In genomic region chr4:101262683-101263082, GRCh38 we compare ENCODE assay signal across 18 cellular contexts.
DNase-seq lines count a peak whose midpoint lies in the region; ATAC-seq and TF ChIP-seq lines count a peak whose summit lies in the region.
"Had no signal": no experiment of that assay in that cellular context is flagged by ENCODE, and none has a peak within 500 bp of the region (broad histone marks: within the 10 kb centered on the region; RNA-seq: fewer than 3 reads in every experiment).

No MANE protein-coding gene starts in this region.

- H3K79me2 ChIP-seq in GM23248 (ENCODE audit: insufficient read depth) (peaks cover 100% of the 10 kb centered on the region), PC-3 (ENCODE audit: low read length) (peaks cover 52% of the 10 kb centered on the region)

- peak overlapping the region; percentile 39 for H3K27ac Mint-ChIP-seq in T-helper 17 cell
- H3K27ac Mint-ChIP-seq: activated CD4-positive, alpha-beta memory T cell treated with anti-CD3 and anti-CD28 coated beads for 36 hours; natural killer cell treated with Interleukin-12 subunit alpha and Interleukin-12 subunit beta and Interleukin-15 and Interleukin-18, amount 100 ng/mL, for 72 hours had no signal

- in situ Hi-C loops in GM23248 (cut with MboI), result no loop called here

- H3K4me1 Mint-ChIP-seq in T-helper 17 cell, result peaks cover 48% of the 10 kb centered on the region

- H3K9me2 ChIP-seq in GM23248 (ENCODE audit: insufficient read depth) (no peaks in the 10 kb centered on the region), PC-3 (replicated peaks; ENCODE audit: low read length) (no peaks in the 10 kb centered on the region)

- H3K4me2 ChIP-seq in GM23248 (ENCODE audit: unreplicated experiment) (no peak overlapping the region), PC-3 (ENCODE audit: low read length) (no peak overlapping the region)

- CTCF ChIA-PET in PC-3 (lab: Charles Lee), result no interaction called here

- H3F3A ChIP-seq in GM23248 (ENCODE audit: insufficient read depth), result 0 out of 2 replicates have a peak, but pooled peaks cover 10% of the 10 kb centered on the region
- no peaks in the 10 kb centered on the region for H3F3A ChIP-seq in PC-3 (ENCODE audit: low read length, unreplicated experiment)

- peak overlapping the region; percentile 48; the same call in 1 of the 2 replicates for H3K27ac ChIP-seq in C4-2B
- H3K27ac ChIP-seq in GM23248, result no peak overlapping the region
- no peak overlapping the region for H3K27ac ChIP-seq in PC-3 (ENCODE audit: low read length)
- H3K27ac ChIP-seq: lower lobe of right lung, vagina had no signal

- H3K4me3 Mint-ChIP-seq in T-helper 17 cell, result no peak overlapping the region
- H3K4me3 Mint-ChIP-seq: activated CD4-positive, alpha-beta memory T cell treated with anti-CD3 and anti-CD28 coated beads for 36 hours; natural killer cell treated with Interleukin-12 subunit alpha and Interleukin-12 subunit beta and Interleukin-15 and Interleukin-18, amount 100 ng/mL, for 72 hours had no signal

- no peaks in the 10 kb centered on the region for H3K36me3 Mint-ChIP-seq in T-helper 17 cell (ENCODE audit: low read depth)
- H3K36me3 Mint-ChIP-seq: activated CD4-positive, alpha-beta memory T cell treated with anti-CD3 and anti-CD28 coated beads for 36 hours; natural killer cell treated with Interleukin-12 subunit alpha and Interleukin-12 subunit beta and Interleukin-15 and Interleukin-18, amount 100 ng/mL, for 72 hours had no signal

- H3K9ac ChIP-seq in GM23248 (no peak overlapping the region), PC-3 (ENCODE audit: low read length) (no peak overlapping the region)

- no peak for DNase-seq in T-helper 17 cell
- no peak for DNase-seq in iPS-NIHi11 (ENCODE audit: low spot score)
- no peak for DNase-seq in GM23248
- no peak for DNase-seq in PC-3
- DNase-seq in activated naive CD4-positive, alpha-beta T cell treated with Interleukin-2 at 50 U/mL for 16 hours, result no peak
- DNase-seq: activated CD4-positive, alpha-beta memory T cell treated with anti-CD3 and anti-CD28 coated beads for 36 hours; amniotic stem cell; Caco-2; cerebellar nuclear complex; GDM1; lower lobe of right lung; MV-4-11; NCI-H2107 had no signal

- peaks cover 26% of the 10 kb centered on the region for H3K4me1 ChIP-seq in GM23248 (ENCODE audit: insufficient read depth)
- H3K4me1 ChIP-seq in PC-3 (ENCODE audit: insufficient read depth, low read length), result peaks cover 30% of the 10 kb centered on the region

- no TSS peak for BruUV-seq in PC-3 (replicated peaks; lab: Mats Ljungman, UMichigan)

- H3K36me3 ChIP-seq in GM23248 (ENCODE audit: low read depth), result no peaks in the 10 kb centered on the region
- H3K36me3 ChIP-seq in PC-3 (ENCODE audit: low read depth, low read length), result no peaks in the 10 kb centered on the region
- H3K36me3 ChIP-seq: lower lobe of right lung, vagina had no signal

- peaks cover 13% of the 10 kb centered on the region; the same call in 1 of the 2 replicates for H4K20me1 ChIP-seq in GM23248 (ENCODE audit: insufficient read depth)
- no peaks in the 10 kb centered on the region for H4K20me1 ChIP-seq in PC-3 (ENCODE audit: low read length)

- POLR2A ChIA-PET in PC-3 (lab: Charles Lee; ENCODE audit: unreplicated experiment), result no interaction called here

- no peaks in the 10 kb centered on the region for H3K27me3 Mint-ChIP-seq in T-helper 17 cell
- H3K27me3 Mint-ChIP-seq: activated CD4-positive, alpha-beta memory T cell treated with anti-CD3 and anti-CD28 coated beads for 36 hours; natural killer cell treated with Interleukin-12 subunit alpha and Interleukin-12 subunit beta and Interleukin-15 and Interleukin-18, amount 100 ng/mL, for 72 hours had no signal

- H3K27me3 ChIP-seq in GM23248 (replicated peaks; ENCODE audit: insufficient read depth) (no peaks in the 10 kb centered on the region), PC-3 (ENCODE audit: low read length) (no peaks in the 10 kb centered on the region)
- H3K27me3 ChIP-seq: vagina had no signal

- intact Hi-C loops in PC-3 (cut with micrococcal nuclease), result loop anchor here (10.0 kb wide), 1 partner anchor 82 kb away; the partner anchor contains the start of gene PPP3CA

- H3K9me3 ChIP-seq in T-helper 17 cell (ENCODE audit: control insufficient read depth, low read length, poor library complexity, severe bottlenecking) (no peaks in the 10 kb centered on the region), GM23248 (ENCODE audit: low read depth) (no peaks in the 10 kb centered on the region), PC-3 (ENCODE audit: low read length) (no peaks in the 10 kb centered on the region)
- H3K9me3 ChIP-seq: Caco-2, lower lobe of right lung, vagina had no signal

- TF ChIP-seq CTCF in C4-2B (conservative IDR thresholded peaks at IDR 0.05) (no peak), PC-3 (conservative IDR thresholded peaks at IDR 0.05; ENCODE audit: low read depth, low read length) (no peak)

- ATAC-seq in GM21528 (IDR thresholded peaks at IDR 0.05; ENCODE audit: low FRiP score, unreplicated experiment) (peak; percentile 72), HG03039 (IDR thresholded peaks at IDR 0.05; ENCODE audit: unreplicated experiment) (peak; percentile 42), T-helper 17 cell (no peak), PC-3 (no peak)
- ATAC-seq: lower lobe of right lung; natural killer cell treated with Interleukin-12 subunit alpha and Interleukin-12 subunit beta and Interleukin-15 and Interleukin-18, amount 100 ng/mL, for 72 hours had no signal

- H2AFZ ChIP-seq in GM23248 (no peak overlapping the region), PC-3 (ENCODE audit: low read length) (no peak overlapping the region)

- H3K4me3 ChIP-seq in GM23248 (no peak overlapping the region), PC-3 (ENCODE audit: low read length) (no peak overlapping the region)
- H3K4me3 ChIP-seq: lower lobe of right lung, vagina had no signal

Comparison
In these comparisons a context has a peak if more than half of its experiments do, and no peak if none do; other contexts are left out.
1. ATAC-seq: peak in GM21528 (single experiment) and HG03039 (single experiment); none in T-helper 17 cell (single experiment) and PC-3 (single experiment).